ENCODE assay signal across 32 cellular contexts in genomic region chr11:70651036-70651435, GRCh38.
"Had no signal": no experiment of that assay in that cellular context is flagged by ENCODE, and none has a peak within 500 bp of the region (broad histone marks: within the 10 kb centered on the region; RNA-seq: fewer than 3 reads in every experiment).

No MANE protein-coding gene starts in this region.

- H3K4me1 ChIP-seq: adrenal gland, ascending aorta, body of pancreas, breast epithelium had no signal

- H3K27ac ChIP-seq: adrenal gland, ascending aorta, body of pancreas, brain microvascular endothelial cell, breast epithelium, cardiac muscle cell had no signal

- ATAC-seq: activated naive CD8-positive, alpha-beta T cell treated with anti-CD3 and anti-CD28 coated beads, Interleukin-2, amount 50 U/mL, for 24 hours; activated T-helper 17 cell treated with anti-CD3 and anti-CD28 coated beads, Interleukin-2, amount 50 U/mL, for 72 hours had no signal

- H3K36me3 Mint-ChIP-seq: activated naive CD4-positive, alpha-beta T cell treated with anti-CD3 and anti-CD28 coated beads, Interleukin-2, amount 10 ng/mL, durations not matched to agents 7 days and 5 days; activated naive CD4-positive, alpha-beta T cell treated with anti-CD3 and anti-CD28 coated beads, Interleukin-2, amount 50 U/mL, for 24 hours; activated naive CD8-positive, alpha-beta T cell; activated naive CD8-positive, alpha-beta T cell treated with anti-CD3 and anti-CD28 coated beads for 36 hours; activated naive CD8-positive, alpha-beta T cell treated with anti-CD3 and anti-CD28 coated beads, Interleukin-2, amount 10 ng/mL, durations not matched to agents 7 days and 5 days had no signal

- H3K27me3 Mint-ChIP-seq: brain had no signal

- H3K9me3 Mint-ChIP-seq: activated naive CD4-positive, alpha-beta T cell treated with anti-CD3 and anti-CD28 coated beads, Interleukin-2, amount 50 U/mL, for 24 hours; activated naive CD4-positive, alpha-beta T cell treated with anti-CD3 and anti-CD28 coated beads, Interleukin-2, amount 50 U/mL, for 72 hours; activated naive CD8-positive, alpha-beta T cell treated with anti-CD3 and anti-CD28 coated beads for 36 hours; activated T-cell treated with anti-CD3 and anti-CD28 coated beads, Interleukin-2, amount 50 U/mL, for 24 hours; activated T-cell treated with anti-CD3 and anti-CD28 coated beads, Interleukin-2, amount 50 U/mL, for 72 hours; activated T-helper 1 cell treated with anti-CD3 and anti-CD28 coated beads, Interleukin-12 subunit alpha, Interleukin-12 subunit beta, Interleukin-2, Interleukin-4 antibody, amounts not matched to agents 30 ng/mL and 10 ng/mL and 1 ng/mL, durations not matched to agents 14 hours and 24 hours and 36 hours; activated T-helper 17 cell treated with anti-CD3 and anti-CD28 coated beads, Interleukin-2, amount 50 U/mL, for 72 hours; activated T-helper 2 cell treated with anti-CD3 and anti-CD28 coated beads, Interferon-gamma antibody, Interleukin-2, Interleukin-4, amounts not matched to agents 10 μg/mL and 5 μg/mL and 100 μg/mL, durations not matched to agents 14 hours and 24 hours and 36 hours; central memory CD8-positive, alpha-beta T cell had no signal

- H3K4me3 ChIP-seq: adrenal gland, ascending aorta, body of pancreas, breast epithelium, cardiac muscle cell had no signal

- H3K27ac Mint-ChIP-seq: activated naive CD4-positive, alpha-beta T cell treated with anti-CD3 and anti-CD28 coated beads for 36 hours; activated naive CD4-positive, alpha-beta T cell treated with anti-CD3 and anti-CD28 coated beads, Interleukin-2, amount 10 ng/mL, durations not matched to agents 7 days and 5 days; activated naive CD4-positive, alpha-beta T cell treated with anti-CD3 and anti-CD28 coated beads, Interleukin-2, amount 50 U/mL, for 24 hours; activated naive CD4-positive, alpha-beta T cell treated with anti-CD3 and anti-CD28 coated beads, Interleukin-2, amount 50 U/mL, for 72 hours; activated naive CD8-positive, alpha-beta T cell; activated naive CD8-positive, alpha-beta T cell treated with anti-CD3 and anti-CD28 coated beads for 36 hours; activated naive CD8-positive, alpha-beta T cell treated with anti-CD3 and anti-CD28 coated beads, Interleukin-2, amount 10 ng/mL, durations not matched to agents 7 days and 5 days; activated naive CD8-positive, alpha-beta T cell treated with anti-CD3 and anti-CD28 coated beads, Interleukin-2, amount 50 U/mL, for 24 hours; activated T-cell treated with anti-CD3 and anti-CD28 coated beads, Interleukin-2, amount 50 U/mL, for 24 hours; activated T-cell treated with anti-CD3 and anti-CD28 coated beads, Interleukin-2, amount 50 U/mL, for 72 hours; activated T-helper 1 cell treated with anti-CD3 and anti-CD28 coated beads, Interleukin-12 subunit alpha, Interleukin-12 subunit beta, Interleukin-2, Interleukin-4 antibody, amounts not matched to agents 30 ng/mL and 10 ng/mL and 1 ng/mL, durations not matched to agents 14 hours and 24 hours and 36 hours; activated T-helper 17 cell treated with anti-CD3 and anti-CD28 coated beads, Interleukin-2, amount 50 U/mL, for 72 hours; activated T-helper 2 cell treated with anti-CD3 and anti-CD28 coated beads, Interferon-gamma antibody, Interleukin-2, Interleukin-4, amounts not matched to agents 10 μg/mL and 5 μg/mL and 100 μg/mL, durations not matched to agents 14 hours and 24 hours and 36 hours had no signal

- H3K4me3 Mint-ChIP-seq: activated naive CD4-positive, alpha-beta T cell treated with anti-CD3 and anti-CD28 coated beads for 36 hours; activated naive CD4-positive, alpha-beta T cell treated with anti-CD3 and anti-CD28 coated beads, Interleukin-2, amount 10 ng/mL, durations not matched to agents 7 days and 5 days; activated naive CD4-positive, alpha-beta T cell treated with anti-CD3 and anti-CD28 coated beads, Interleukin-2, amount 50 U/mL, for 24 hours; activated naive CD8-positive, alpha-beta T cell; activated naive CD8-positive, alpha-beta T cell treated with anti-CD3 and anti-CD28 coated beads for 36 hours; activated naive CD8-positive, alpha-beta T cell treated with anti-CD3 and anti-CD28 coated beads, Interleukin-2, amount 10 ng/mL, durations not matched to agents 7 days and 5 days; activated naive CD8-positive, alpha-beta T cell treated with anti-CD3 and anti-CD28 coated beads, Interleukin-2, amount 50 U/mL, for 24 hours; activated T-cell treated with anti-CD3 and anti-CD28 coated beads, Interleukin-2, amount 50 U/mL, for 24 hours; activated T-cell treated with anti-CD3 and anti-CD28 coated beads, Interleukin-2, amount 50 U/mL, for 72 hours; activated T-helper 1 cell treated with anti-CD3 and anti-CD28 coated beads, Interleukin-12 subunit alpha, Interleukin-12 subunit beta, Interleukin-2, Interleukin-4 antibody, amounts not matched to agents 30 ng/mL and 10 ng/mL and 1 ng/mL, durations not matched to agents 14 hours and 24 hours and 36 hours; activated T-helper 17 cell treated with anti-CD3 and anti-CD28 coated beads, Interleukin-2, amount 50 U/mL, for 72 hours; brain; central memory CD8-positive, alpha-beta T cell had no signal

- H3K4me1 Mint-ChIP-seq: activated naive CD4-positive, alpha-beta T cell treated with anti-CD3 and anti-CD28 coated beads, Interleukin-2, amount 10 ng/mL, durations not matched to agents 7 days and 5 days; activated naive CD4-positive, alpha-beta T cell treated with anti-CD3 and anti-CD28 coated beads, Interleukin-2, amount 50 U/mL, for 24 hours; activated naive CD8-positive, alpha-beta T cell treated with anti-CD3 and anti-CD28 coated beads for 36 hours; activated naive CD8-positive, alpha-beta T cell treated with anti-CD3 and anti-CD28 coated beads, Interleukin-2, amount 10 ng/mL, durations not matched to agents 7 days and 5 days; activated naive CD8-positive, alpha-beta T cell treated with anti-CD3 and anti-CD28 coated beads, Interleukin-2, amount 50 U/mL, for 24 hours; activated T-helper 17 cell treated with anti-CD3 and anti-CD28 coated beads, Interleukin-2, amount 50 U/mL, for 72 hours; central memory CD8-positive, alpha-beta T cell had no signal

- DNase-seq: activated effector memory CD4-positive, alpha-beta T cell treated with Interleukin-2 at 50 U/mL for 16 hours; activated gamma-delta T cell; activated gamma-delta T cell treated with Interleukin-2 at 50 U/mL for 16 hours; activated naive CD4-positive, alpha-beta T cell; activated naive CD4-positive, alpha-beta T cell treated with anti-CD3 and anti-CD28 coated beads, Interleukin-2, amount 50 U/mL, for 16 hours; activated T-cell treated with anti-CD3 and anti-CD28 coated beads for 4 hours; activated T-cell treated with anti-CD3 and anti-CD28 coated beads, Interleukin-2, amount 50 U/mL, for 1 hour; amniotic stem cell; aorta; central memory CD4-positive, alpha-beta T cell; cerebellar nuclear complex had no signal

- H3K36me3 ChIP-seq: adrenal gland, ascending aorta, brain microvascular endothelial cell, breast epithelium, cardiac muscle cell had no signal

- H3K9me3 ChIP-seq: adrenal gland, ascending aorta, body of pancreas, breast epithelium had no signal

- H3K27me3 ChIP-seq: adrenal gland, ascending aorta, body of pancreas, brain microvascular endothelial cell, breast epithelium had no signal
